Comparison of ENCODE assay signal across 1 cellular context in the genomic region with DNA sequence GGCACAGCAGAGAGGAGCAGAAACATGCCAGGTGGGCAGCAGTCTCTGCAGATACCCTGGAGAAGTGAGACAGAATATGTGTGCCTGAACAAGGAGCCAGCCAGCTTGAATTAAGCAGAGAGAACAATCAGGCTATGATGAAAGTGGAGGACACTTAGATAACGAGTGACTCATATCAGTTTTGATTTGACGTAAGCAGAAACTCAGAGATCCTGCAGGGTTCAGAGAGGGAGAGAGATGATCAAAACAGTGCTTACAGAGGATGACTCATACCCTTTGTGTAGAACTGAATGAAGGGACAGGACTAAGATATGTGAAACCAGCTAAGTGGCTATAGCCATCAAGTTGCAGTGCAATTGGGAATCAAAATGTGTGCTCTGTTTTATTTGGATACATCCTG.
TF ChIP-seq lines count a peak whose summit lies in the region.

No MANE protein-coding gene starts in this region.

TF ChIP-seq in HEK293, 187 proteins besides CTCF, POLR2A, EP300 and RAD21 (continued from another document and continues in another):
- TF ChIP-seq PATZ1 (tag by site-specific recombination; IDR thresholded peaks at IDR 0.05): no peak
- no peak for TF ChIP-seq ZFHX2 (tag by site-specific recombination; conservative IDR thresholded peaks at IDR 0.05)
- no peak for TF ChIP-seq KLF8 (tag by site-specific recombination; IDR thresholded peaks at IDR 0.05)
- TF ChIP-seq ZNF266 (tag by site-specific recombination; IDR thresholded peaks at IDR 0.05; ENCODE audit: low read depth): no peak
- no peak for TF ChIP-seq ZNF677 (tag by site-specific recombination; IDR thresholded peaks at IDR 0.05)
- no peak for TF ChIP-seq HOXD13 (CRISPR knock-in tag; IDR thresholded peaks at IDR 0.05; ENCODE audit: borderline replicate concordance)
- no peak for TF ChIP-seq ZNF155 (tag by site-specific recombination; IDR thresholded peaks at IDR 0.05)
- TF ChIP-seq, protein P1, sequence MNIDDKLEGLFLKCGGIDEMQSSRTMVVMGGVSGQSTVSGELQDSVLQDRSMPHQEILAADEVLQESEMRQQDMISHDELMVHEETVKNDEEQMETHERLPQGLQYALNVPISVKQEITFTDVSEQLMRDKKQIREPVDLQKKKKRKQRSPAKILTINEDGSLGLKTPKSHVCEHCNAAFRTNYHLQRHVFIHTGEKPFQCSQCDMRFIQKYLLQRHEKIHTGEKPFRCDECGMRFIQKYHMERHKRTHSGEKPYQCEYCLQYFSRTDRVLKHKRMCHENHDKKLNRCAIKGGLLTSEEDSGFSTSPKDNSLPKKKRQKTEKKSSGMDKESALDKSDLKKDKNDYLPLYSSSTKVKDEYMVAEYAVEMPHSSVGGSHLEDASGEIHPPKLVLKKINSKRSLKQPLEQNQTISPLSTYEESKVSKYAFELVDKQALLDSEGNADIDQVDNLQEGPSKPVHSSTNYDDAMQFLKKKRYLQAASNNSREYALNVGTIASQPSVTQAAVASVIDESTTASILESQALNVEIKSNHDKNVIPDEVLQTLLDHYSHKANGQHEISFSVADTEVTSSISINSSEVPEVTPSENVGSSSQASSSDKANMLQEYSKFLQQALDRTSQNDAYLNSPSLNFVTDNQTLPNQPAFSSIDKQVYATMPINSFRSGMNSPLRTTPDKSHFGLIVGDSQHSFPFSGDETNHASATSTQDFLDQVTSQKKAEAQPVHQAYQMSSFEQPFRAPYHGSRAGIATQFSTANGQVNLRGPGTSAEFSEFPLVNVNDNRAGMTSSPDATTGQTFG (tag by site-specific recombination; IDR thresholded peaks at IDR 0.05; ENCODE audit: borderline replicate concordance): no peak
- TF ChIP-seq, protein P2, sequence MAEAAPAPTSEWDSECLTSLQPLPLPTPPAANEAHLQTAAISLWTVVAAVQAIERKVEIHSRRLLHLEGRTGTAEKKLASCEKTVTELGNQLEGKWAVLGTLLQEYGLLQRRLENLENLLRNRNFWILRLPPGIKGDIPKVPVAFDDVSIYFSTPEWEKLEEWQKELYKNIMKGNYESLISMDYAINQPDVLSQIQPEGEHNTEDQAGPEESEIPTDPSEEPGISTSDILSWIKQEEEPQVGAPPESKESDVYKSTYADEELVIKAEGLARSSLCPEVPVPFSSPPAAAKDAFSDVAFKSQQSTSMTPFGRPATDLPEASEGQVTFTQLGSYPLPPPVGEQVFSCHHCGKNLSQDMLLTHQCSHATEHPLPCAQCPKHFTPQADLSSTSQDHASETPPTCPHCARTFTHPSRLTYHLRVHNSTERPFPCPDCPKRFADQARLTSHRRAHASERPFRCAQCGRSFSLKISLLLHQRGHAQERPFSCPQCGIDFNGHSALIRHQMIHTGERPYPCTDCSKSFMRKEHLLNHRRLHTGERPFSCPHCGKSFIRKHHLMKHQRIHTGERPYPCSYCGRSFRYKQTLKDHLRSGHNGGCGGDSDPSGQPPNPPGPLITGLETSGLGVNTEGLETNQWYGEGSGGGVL (tag by site-specific recombination; IDR thresholded peaks at IDR 0.05): peak; percentile 30; the same call in 1 of the 2 replicates
- TF ChIP-seq YY2 (tag by site-specific recombination; IDR thresholded peaks at IDR 0.05): no peak
- TF ChIP-seq ZNF560 (tag by site-specific recombination; IDR thresholded peaks at IDR 0.05; ENCODE audit: borderline replicate concordance): no peak
- TF ChIP-seq ZNF529 (tag by site-specific recombination; IDR thresholded peaks at IDR 0.05; ENCODE audit: insufficient replicate concordance): no peak
- no peak for TF ChIP-seq ZNF544 (tag by site-specific recombination; IDR thresholded peaks at IDR 0.05)
- TF ChIP-seq ZNF596 (tag by site-specific recombination; IDR thresholded peaks at IDR 0.05): no peak
- TF ChIP-seq, protein P3, sequence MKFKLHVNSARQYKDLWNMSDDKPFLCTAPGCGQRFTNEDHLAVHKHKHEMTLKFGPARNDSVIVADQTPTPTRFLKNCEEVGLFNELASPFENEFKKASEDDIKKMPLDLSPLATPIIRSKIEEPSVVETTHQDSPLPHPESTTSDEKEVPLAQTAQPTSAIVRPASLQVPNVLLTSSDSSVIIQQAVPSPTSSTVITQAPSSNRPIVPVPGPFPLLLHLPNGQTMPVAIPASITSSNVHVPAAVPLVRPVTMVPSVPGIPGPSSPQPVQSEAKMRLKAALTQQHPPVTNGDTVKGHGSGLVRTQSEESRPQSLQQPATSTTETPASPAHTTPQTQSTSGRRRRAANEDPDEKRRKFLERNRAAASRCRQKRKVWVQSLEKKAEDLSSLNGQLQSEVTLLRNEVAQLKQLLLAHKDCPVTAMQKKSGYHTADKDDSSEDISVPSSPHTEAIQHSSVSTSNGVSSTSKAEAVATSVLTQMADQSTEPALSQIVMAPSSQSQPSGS (tag by site-specific recombination; IDR thresholded peaks at IDR 0.05; ENCODE audit: low read depth): no peak
- TF ChIP-seq ZXDB (tag by site-specific recombination; IDR thresholded peaks at IDR 0.05): no peak
- TF ChIP-seq, protein P4, sequence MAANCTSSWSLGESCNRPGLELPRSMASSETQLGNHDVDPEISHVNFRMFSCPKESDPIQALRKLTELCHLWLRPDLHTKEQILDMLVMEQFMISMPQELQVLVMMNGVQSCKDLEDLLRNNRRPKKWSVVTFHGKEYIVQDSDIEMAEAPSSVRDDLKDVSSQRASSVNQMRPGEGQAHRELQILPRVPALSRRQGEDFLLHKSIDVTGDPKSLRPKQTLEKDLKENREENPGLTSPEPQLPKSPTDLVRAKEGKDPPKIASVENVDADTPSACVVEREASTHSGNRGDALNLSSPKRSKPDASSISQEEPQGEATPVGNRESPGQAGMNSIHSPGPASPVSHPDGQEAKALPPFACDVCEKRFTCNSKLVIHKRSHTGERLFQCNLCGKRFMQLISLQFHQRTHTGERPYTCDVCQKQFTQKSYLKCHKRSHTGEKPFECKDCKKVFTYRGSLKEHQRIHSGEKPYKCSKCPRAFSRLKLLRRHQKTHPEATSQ (tag by site-specific recombination; IDR thresholded peaks at IDR 0.05): no peak
- TF ChIP-seq SP2 (tag by site-specific recombination; IDR thresholded peaks at IDR 0.05): no peak
- TF ChIP-seq MEIS1 (CRISPR knock-in tag; IDR thresholded peaks at IDR 0.05; ENCODE audit: borderline replicate concordance): no peak
- TF ChIP-seq, protein P5, sequence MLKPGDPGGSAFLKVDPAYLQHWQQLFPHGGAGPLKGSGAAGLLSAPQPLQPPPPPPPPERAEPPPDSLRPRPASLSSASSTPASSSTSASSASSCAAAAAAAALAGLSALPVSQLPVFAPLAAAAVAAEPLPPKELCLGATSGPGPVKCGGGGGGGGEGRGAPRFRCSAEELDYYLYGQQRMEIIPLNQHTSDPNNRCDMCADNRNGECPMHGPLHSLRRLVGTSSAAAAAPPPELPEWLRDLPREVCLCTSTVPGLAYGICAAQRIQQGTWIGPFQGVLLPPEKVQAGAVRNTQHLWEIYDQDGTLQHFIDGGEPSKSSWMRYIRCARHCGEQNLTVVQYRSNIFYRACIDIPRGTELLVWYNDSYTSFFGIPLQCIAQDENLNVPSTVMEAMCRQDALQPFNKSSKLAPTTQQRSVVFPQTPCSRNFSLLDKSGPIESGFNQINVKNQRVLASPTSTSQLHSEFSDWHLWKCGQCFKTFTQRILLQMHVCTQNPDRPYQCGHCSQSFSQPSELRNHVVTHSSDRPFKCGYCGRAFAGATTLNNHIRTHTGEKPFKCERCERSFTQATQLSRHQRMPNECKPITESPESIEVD (tag by site-specific recombination; IDR thresholded peaks at IDR 0.05): no peak
- no peak for TF ChIP-seq ZNF792 (tag by site-specific recombination; IDR thresholded peaks at IDR 0.05)
- no peak for TF ChIP-seq SCRT2 (tag by site-specific recombination; IDR thresholded peaks at IDR 0.05)
- TF ChIP-seq ZNF571 (tag by site-specific recombination; IDR thresholded peaks at IDR 0.05): no peak
- TF ChIP-seq GLI2 (tag by site-specific recombination; IDR thresholded peaks at IDR 0.05; ENCODE audit: borderline replicate concordance, low read depth): no peak
- no peak for TF ChIP-seq ZNF549 (tag by site-specific recombination; IDR thresholded peaks at IDR 0.05)
- no peak for TF ChIP-seq REPIN1 (tag by site-specific recombination; IDR thresholded peaks at IDR 0.05; ENCODE audit: low read depth)
- TF ChIP-seq GLIS1 (tag by site-specific recombination; IDR thresholded peaks at IDR 0.05): no peak
- TF ChIP-seq ZNF341 (tag by site-specific recombination; IDR thresholded peaks at IDR 0.05; ENCODE audit: low read depth): no peak
- no peak for TF ChIP-seq OSR2 (tag by site-specific recombination; IDR thresholded peaks at IDR 0.05)
- TF ChIP-seq MYNN (tag by site-specific recombination; IDR thresholded peaks at IDR 0.05; ENCODE audit: borderline replicate concordance): no peak
- TF ChIP-seq ZNF623 (tag by site-specific recombination; IDR thresholded peaks at IDR 0.05): no peak
- TF ChIP-seq ZNF202 (tag by site-specific recombination; IDR thresholded peaks at IDR 0.05; ENCODE audit: borderline replicate concordance): no peak
- peak; percentile 23; the same call in 1 of the 2 replicates for TF ChIP-seq ZNF501 (tag by site-specific recombination; IDR thresholded peaks at IDR 0.05)
- no peak for TF ChIP-seq YY1 (tag by site-specific recombination; IDR thresholded peaks at IDR 0.05)
- TF ChIP-seq, protein P6, sequence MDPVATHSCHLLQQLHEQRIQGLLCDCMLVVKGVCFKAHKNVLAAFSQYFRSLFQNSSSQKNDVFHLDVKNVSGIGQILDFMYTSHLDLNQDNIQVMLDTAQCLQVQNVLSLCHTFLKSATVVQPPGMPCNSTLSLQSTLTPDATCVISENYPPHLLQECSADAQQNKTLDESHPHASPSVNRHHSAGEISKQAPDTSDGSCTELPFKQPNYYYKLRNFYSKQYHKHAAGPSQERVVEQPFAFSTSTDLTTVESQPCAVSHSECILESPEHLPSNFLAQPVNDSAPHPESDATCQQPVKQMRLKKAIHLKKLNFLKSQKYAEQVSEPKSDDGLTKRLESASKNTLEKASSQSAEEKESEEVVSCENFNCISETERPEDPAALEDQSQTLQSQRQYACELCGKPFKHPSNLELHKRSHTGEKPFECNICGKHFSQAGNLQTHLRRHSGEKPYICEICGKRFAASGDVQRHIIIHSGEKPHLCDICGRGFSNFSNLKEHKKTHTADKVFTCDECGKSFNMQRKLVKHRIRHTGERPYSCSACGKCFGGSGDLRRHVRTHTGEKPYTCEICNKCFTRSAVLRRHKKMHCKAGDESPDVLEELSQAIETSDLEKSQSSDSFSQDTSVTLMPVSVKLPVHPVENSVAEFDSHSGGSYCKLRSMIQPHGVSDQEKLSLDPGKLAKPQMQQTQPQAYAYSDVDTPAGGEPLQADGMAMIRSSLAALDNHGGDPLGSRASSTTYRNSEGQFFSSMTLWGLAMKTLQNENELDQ (tag by site-specific recombination; IDR thresholded peaks at IDR 0.05; ENCODE audit: low read depth): no peak
- TF ChIP-seq TSHZ1 (tag by site-specific recombination; IDR thresholded peaks at IDR 0.05; ENCODE audit: borderline replicate concordance): peak; percentile 31; the same call in 1 of the 2 replicates
- no peak for TF ChIP-seq ZNF707 (tag by site-specific recombination; IDR thresholded peaks at IDR 0.05)
- TF ChIP-seq, protein P7, sequence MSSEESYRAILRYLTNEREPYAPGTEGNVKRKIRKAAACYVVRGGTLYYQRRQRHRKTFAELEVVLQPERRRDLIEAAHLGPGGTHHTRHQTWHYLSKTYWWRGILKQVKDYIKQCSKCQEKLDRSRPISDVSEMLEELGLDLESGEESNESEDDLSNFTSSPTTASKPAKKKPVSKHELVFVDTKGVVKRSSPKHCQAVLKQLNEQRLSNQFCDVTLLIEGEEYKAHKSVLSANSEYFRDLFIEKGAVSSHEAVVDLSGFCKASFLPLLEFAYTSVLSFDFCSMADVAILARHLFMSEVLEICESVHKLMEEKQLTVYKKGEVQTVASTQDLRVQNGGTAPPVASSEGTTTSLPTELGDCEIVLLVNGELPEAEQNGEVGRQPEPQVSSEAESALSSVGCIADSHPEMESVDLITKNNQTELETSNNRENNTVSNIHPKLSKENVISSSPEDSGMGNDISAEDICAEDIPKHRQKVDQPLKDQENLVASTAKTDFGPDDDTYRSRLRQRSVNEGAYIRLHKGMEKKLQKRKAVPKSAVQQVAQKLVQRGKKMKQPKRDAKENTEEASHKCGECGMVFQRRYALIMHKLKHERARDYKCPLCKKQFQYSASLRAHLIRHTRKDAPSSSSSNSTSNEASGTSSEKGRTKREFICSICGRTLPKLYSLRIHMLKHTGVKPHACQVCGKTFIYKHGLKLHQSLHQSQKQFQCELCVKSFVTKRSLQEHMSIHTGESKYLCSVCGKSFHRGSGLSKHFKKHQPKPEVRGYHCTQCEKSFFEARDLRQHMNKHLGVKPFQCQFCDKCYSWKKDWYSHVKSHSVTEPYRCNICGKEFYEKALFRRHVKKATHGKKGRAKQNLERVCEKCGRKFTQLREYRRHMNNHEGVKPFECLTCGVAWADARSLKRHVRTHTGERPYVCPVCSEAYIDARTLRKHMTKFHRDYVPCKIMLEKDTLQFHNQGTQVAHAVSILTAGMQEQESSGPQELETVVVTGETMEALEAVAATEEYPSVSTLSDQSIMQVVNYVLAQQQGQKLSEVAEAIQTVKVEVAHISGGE (tag by site-specific recombination; conservative IDR thresholded peaks at IDR 0.05; ENCODE audit: low read depth): no peak
